1 cellular context compared by ENCODE assay signal in the genomic region with DNA sequence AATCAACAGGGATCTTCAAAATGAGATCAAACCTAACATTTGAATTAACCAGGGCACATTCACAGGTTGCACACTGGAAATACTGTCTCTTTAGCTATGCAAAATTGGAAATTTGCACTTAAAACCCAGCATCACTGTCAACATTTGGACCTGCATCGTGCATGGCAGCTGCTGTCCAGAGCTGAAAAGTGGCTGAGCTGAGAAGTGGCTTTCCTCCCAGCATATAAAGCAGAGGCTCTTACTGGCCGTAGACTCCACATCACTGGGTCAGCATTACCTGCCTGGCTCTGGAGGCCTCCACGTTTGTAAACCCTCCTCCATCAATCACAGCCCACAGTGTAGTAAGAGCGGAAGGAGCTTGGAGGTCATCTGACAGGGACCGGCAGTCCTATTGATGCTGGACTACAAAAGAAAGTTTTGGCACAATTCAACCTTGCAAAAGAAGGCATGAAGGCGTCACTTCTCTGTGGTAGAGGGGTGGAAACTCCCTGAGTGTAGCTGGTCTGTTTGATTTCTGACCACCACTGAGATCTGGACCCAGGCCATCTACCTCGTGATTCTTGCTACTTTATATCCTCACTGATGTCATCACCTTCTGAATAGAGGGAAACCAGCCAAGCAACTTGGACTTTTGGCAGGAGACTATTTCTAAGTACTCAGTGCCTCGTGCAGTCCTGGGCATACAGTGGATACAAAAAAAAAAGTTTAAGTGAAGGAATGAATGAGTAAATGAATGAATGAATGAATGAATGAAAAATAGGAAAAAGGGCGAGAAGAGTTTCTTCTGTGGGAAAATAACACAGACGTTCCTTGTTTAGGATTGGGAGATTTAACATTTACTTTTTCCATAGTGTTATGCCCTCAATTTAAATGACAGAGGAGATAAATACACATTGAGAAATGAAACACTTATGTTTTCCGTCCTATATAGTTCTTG.
TF ChIP-seq lines count a peak whose summit lies in the region.

No MANE protein-coding gene starts in this region.

TF ChIP-seq in HEK293, 187 proteins besides CTCF, POLR2A, EP300 and RAD21 (continued from another document and continues in another):
- TF ChIP-seq KLF1 (tag by site-specific recombination; IDR thresholded peaks at IDR 0.05): no peak
- no peak for TF ChIP-seq ZNF121 (tag by site-specific recombination; IDR thresholded peaks at IDR 0.05)
- TF ChIP-seq ZNF398 (tag by site-specific recombination; IDR thresholded peaks at IDR 0.05): no peak
- TF ChIP-seq ZNF248 (tag by site-specific recombination; IDR thresholded peaks at IDR 0.05): no peak
- peak; percentile 82 for TF ChIP-seq ZNF366 (tag by site-specific recombination; conservative IDR thresholded peaks at IDR 0.05)
- TF ChIP-seq ZXDB (tag by site-specific recombination; IDR thresholded peaks at IDR 0.05): no peak
- TF ChIP-seq ZNF24 (tag by site-specific recombination; IDR thresholded peaks at IDR 0.05): peak; percentile 96
- no peak for TF ChIP-seq ZFP69B (tag by site-specific recombination; IDR thresholded peaks at IDR 0.05)
- TF ChIP-seq ZNF423 (tag by site-specific recombination; IDR thresholded peaks at IDR 0.05): no peak
- no peak for TF ChIP-seq ZNF701 (tag by site-specific recombination; IDR thresholded peaks at IDR 0.05)
- no peak for TF ChIP-seq RBAK (tag by site-specific recombination; IDR thresholded peaks at IDR 0.05)
- no peak for TF ChIP-seq ATF2 (tag by site-specific recombination; IDR thresholded peaks at IDR 0.05; ENCODE audit: low read depth)
- no peak for TF ChIP-seq ZNF140 (tag by site-specific recombination; IDR thresholded peaks at IDR 0.05)
- no peak for TF ChIP-seq ZFHX2 (tag by site-specific recombination; conservative IDR thresholded peaks at IDR 0.05)
- TF ChIP-seq GLI2 (tag by site-specific recombination; IDR thresholded peaks at IDR 0.05; ENCODE audit: borderline replicate concordance, low read depth): no peak
- TF ChIP-seq ZNF214 (tag by site-specific recombination; IDR thresholded peaks at IDR 0.05; ENCODE audit: borderline replicate concordance): no peak
- no peak for TF ChIP-seq ZNF311 (tag by site-specific recombination; IDR thresholded peaks at IDR 0.05; ENCODE audit: borderline replicate concordance)
- no peak for TF ChIP-seq ZNF132 (tag by site-specific recombination; IDR thresholded peaks at IDR 0.05; ENCODE audit: borderline replicate concordance)
- no peak for TF ChIP-seq ZNF19 (tag by site-specific recombination; IDR thresholded peaks at IDR 0.05; ENCODE audit: low read depth)
- TF ChIP-seq KLF8 (tag by site-specific recombination; IDR thresholded peaks at IDR 0.05): no peak
- TF ChIP-seq BCL11B (tag by site-specific recombination; IDR thresholded peaks at IDR 0.05; ENCODE audit: low read depth): no peak
- TF ChIP-seq ZNF629 (tag by site-specific recombination; IDR thresholded peaks at IDR 0.05): peak; percentile 62
- TF ChIP-seq, protein P1, sequence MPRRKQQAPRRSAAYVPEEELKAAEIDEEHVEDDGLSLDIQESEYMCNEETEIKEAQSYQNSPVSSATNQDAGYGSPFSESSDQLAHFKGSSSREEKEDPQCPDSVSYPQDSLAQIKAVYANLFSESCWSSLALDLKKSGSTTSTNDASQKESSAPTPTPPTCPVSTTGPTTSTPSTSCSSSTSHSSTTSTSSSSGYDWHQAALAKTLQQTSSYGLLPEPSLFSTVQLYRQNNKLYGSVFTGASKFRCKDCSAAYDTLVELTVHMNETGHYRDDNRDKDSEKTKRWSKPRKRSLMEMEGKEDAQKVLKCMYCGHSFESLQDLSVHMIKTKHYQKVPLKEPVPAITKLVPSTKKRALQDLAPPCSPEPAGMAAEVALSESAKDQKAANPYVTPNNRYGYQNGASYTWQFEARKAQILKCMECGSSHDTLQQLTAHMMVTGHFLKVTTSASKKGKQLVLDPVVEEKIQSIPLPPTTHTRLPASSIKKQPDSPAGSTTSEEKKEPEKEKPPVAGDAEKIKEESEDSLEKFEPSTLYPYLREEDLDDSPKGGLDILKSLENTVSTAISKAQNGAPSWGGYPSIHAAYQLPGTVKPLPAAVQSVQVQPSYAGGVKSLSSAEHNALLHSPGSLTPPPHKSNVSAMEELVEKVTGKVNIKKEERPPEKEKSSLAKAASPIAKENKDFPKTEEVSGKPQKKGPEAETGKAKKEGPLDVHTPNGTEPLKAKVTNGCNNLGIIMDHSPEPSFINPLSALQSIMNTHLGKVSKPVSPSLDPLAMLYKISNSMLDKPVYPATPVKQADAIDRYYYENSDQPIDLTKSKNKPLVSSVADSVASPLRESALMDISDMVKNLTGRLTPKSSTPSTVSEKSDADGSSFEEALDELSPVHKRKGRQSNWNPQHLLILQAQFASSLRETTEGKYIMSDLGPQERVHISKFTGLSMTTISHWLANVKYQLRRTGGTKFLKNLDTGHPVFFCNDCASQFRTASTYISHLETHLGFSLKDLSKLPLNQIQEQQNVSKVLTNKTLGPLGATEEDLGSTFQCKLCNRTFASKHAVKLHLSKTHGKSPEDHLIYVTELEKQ (tag by site-specific recombination; IDR thresholded peaks at IDR 0.05; ENCODE audit: borderline replicate concordance): no peak
- no peak for TF ChIP-seq ZNF660 (tag by site-specific recombination; IDR thresholded peaks at IDR 0.05)
- TF ChIP-seq YY1 (tag by site-specific recombination; IDR thresholded peaks at IDR 0.05): no peak
- peak; percentile 83 for TF ChIP-seq GLIS1 (tag by site-specific recombination; IDR thresholded peaks at IDR 0.05)
- TF ChIP-seq, protein P2, sequence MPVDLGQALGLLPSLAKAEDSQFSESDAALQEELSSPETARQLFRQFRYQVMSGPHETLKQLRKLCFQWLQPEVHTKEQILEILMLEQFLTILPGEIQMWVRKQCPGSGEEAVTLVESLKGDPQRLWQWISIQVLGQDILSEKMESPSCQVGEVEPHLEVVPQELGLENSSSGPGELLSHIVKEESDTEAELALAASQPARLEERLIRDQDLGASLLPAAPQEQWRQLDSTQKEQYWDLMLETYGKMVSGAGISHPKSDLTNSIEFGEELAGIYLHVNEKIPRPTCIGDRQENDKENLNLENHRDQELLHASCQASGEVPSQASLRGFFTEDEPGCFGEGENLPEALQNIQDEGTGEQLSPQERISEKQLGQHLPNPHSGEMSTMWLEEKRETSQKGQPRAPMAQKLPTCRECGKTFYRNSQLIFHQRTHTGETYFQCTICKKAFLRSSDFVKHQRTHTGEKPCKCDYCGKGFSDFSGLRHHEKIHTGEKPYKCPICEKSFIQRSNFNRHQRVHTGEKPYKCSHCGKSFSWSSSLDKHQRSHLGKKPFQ (tag by site-specific recombination; IDR thresholded peaks at IDR 0.05): no peak
- TF ChIP-seq ZNF292 (tag by site-specific recombination; IDR thresholded peaks at IDR 0.05; ENCODE audit: borderline replicate concordance, low read depth): no peak
- no peak for TF ChIP-seq ZNF211 (tag by site-specific recombination; IDR thresholded peaks at IDR 0.05; ENCODE audit: low read depth)
- no peak for TF ChIP-seq ZNF23 (tag by site-specific recombination; IDR thresholded peaks at IDR 0.05; ENCODE audit: borderline replicate concordance)
- TF ChIP-seq ZNF433 (tag by site-specific recombination; IDR thresholded peaks at IDR 0.05; ENCODE audit: low read depth): no peak
- no peak for TF ChIP-seq ZNF518A (tag by site-specific recombination; conservative IDR thresholded peaks at IDR 0.05; ENCODE audit: low read depth)
- TF ChIP-seq ZFP3 (tag by site-specific recombination; IDR thresholded peaks at IDR 0.05; ENCODE audit: low read depth): no peak
- TF ChIP-seq, protein P3, sequence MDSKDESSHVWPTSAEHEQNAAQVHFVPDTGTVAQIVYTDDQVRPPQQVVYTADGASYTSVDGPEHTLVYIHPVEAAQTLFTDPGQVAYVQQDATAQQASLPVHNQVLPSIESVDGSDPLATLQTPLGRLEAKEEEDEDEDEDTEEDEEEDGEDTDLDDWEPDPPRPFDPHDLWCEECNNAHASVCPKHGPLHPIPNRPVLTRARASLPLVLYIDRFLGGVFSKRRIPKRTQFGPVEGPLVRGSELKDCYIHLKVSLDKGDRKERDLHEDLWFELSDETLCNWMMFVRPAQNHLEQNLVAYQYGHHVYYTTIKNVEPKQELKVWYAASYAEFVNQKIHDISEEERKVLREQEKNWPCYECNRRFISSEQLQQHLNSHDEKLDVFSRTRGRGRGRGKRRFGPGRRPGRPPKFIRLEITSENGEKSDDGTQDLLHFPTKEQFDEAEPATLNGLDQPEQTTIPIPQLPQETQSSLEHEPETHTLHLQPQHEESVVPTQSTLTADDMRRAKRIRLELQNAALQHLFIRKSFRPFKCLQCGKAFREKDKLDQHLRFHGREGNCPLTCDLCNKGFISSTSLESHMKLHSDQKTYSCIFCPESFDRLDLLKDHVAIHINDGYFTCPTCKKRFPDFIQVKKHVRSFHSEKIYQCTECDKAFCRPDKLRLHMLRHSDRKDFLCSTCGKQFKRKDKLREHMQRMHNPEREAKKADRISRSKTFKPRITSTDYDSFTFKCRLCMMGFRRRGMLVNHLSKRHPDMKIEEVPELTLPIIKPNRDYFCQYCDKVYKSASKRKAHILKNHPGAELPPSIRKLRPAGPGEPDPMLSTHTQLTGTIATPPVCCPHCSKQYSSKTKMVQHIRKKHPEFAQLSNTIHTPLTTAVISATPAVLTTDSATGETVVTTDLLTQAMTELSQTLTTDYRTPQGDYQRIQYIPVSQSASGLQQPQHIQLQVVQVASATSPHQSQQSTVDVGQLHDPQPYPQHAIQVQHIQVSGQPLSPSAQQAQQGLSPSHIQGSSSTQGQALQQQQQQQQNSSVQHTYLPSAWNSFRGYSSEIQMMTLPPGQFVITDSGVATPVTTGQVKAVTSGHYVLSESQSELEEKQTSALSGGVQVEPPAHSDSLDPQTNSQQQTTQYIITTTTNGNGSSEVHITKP (tag by site-specific recombination; IDR thresholded peaks at IDR 0.05): peak; percentile 54
- TF ChIP-seq, protein P4, sequence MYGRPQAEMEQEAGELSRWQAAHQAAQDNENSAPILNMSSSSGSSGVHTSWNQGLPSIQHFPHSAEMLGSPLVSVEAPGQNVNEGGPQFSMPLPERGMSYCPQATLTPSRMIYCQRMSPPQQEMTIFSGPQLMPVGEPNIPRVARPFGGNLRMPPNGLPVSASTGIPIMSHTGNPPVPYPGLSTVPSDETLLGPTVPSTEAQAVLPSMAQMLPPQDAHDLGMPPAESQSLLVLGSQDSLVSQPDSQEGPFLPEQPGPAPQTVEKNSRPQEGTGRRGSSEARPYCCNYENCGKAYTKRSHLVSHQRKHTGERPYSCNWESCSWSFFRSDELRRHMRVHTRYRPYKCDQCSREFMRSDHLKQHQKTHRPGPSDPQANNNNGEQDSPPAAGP (tag by site-specific recombination; IDR thresholded peaks at IDR 0.05): no peak
- TF ChIP-seq ZNF621 (tag by site-specific recombination; IDR thresholded peaks at IDR 0.05): no peak
- no peak for TF ChIP-seq SP7 (tag by site-specific recombination; IDR thresholded peaks at IDR 0.05)
- no peak for TF ChIP-seq ZNF830 (tag by site-specific recombination; IDR thresholded peaks at IDR 0.05; ENCODE audit: low read depth)
- TF ChIP-seq ZBTB1 (tag by site-specific recombination; IDR thresholded peaks at IDR 0.05): no peak
- TF ChIP-seq ZNF76 (tag by site-specific recombination; IDR thresholded peaks at IDR 0.05; ENCODE audit: borderline replicate concordance, low read depth): no peak
- no peak for TF ChIP-seq ZNF510 (tag by site-specific recombination; IDR thresholded peaks at IDR 0.05; ENCODE audit: insufficient replicate concordance)
- TF ChIP-seq ZNF146 (tag by site-specific recombination; IDR thresholded peaks at IDR 0.05): no peak
